In the genomic region with DNA sequence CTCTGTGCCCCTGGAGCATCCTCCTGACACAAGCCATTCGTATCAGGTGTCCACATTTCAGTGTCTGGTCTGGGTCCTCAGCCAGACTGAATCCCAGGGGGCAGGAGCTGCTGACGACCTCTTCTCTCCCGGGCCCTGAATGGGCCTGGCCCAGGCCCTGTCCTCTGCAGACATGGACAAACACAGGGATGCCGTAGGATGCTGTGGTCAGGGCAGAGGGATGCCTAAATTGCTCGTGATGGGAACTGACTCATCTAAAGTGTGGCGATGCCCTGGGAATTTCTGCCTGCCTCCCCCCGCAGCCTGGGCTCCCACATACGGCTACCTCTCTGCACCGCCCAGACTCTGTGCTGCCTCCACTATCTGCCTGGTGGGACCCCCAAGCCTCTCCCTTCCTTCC, we compare ENCODE assay signal across 1 cellular context.
TF ChIP-seq lines count a peak whose summit lies in the region.

No MANE protein-coding gene starts in this region.

TF ChIP-seq in IMR-90, 13 proteins besides CTCF, POLR2A, EP300 and RAD21:
- TF ChIP-seq BHLHE40 (IDR thresholded peaks at IDR 0.05; ENCODE audit: low read depth, low read length) (peak; percentile 41; the same call in 1 of the 2 replicates), RCOR1 (IDR thresholded peaks at IDR 0.05; ENCODE audit: insufficient replicate concordance, low read length) (peak; percentile 22), SMC3 (IDR thresholded peaks at IDR 0.05; ENCODE audit: low read depth, low read length) (no peak)
